33 cellular contexts compared by ENCODE assay signal in the genomic region with DNA sequence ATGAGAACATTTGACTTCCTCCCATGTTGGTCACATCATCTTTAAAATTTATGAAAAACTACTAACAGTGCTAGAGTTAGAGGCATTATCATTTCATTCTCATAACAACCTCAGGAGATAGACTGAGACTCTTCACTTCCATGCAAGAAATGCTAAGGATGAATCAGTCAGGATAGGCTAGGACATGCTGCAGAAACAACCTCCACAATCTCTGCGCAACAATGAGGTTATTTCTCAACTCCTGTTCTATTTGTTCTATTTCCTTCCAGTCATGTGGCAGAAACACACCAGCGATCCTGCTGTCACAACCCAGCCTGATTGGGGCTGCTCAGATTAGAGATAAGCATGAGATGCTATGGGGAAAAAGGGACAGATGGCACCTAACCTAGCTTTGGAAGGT.
"Had no signal": no experiment of that assay in that cellular context is flagged by ENCODE, and none has a peak within 500 bp of the region (broad histone marks: within the 10 kb centered on the region; RNA-seq: fewer than 3 reads in every experiment).

No MANE protein-coding gene starts in this region.

- H3K9me3 Mint-ChIP-seq: activated CD4-positive, alpha-beta memory T cell treated with anti-CD3 and anti-CD28 coated beads, Interleukin-2, amount 10 ng/mL, durations not matched to agents 7 days and 5 days; activated naive CD4-positive, alpha-beta T cell treated with anti-CD3 and anti-CD28 coated beads, Interleukin-2, amount 50 U/mL, for 24 hours; activated naive CD8-positive, alpha-beta T cell treated with anti-CD3 and anti-CD28 coated beads, Interleukin-2, amount 10 ng/mL, durations not matched to agents 7 days and 5 days; activated T-cell treated with anti-CD3 and anti-CD28 coated beads, Interleukin-2, amount 50 U/mL, for 72 hours; activated T-helper 17 cell treated with anti-CD3 and anti-CD28 coated beads, Interleukin-2, amount 50 U/mL, for 72 hours; T-helper 1 cell treated with Interleukin-12 subunit alpha and Interleukin-12 subunit beta and Interleukin-4 antibody, amounts not matched to agents 30 μg/mL and 1 μg/mL, for 36 hours; T-helper 2 cell treated with Interferon-gamma antibody and Interleukin-4, amounts not matched to agents 5 μg/mL and 100 μg/mL, for 36 hours had no signal

- H3K9ac ChIP-seq: SK-N-SH had no signal

- H3K36me3 Mint-ChIP-seq: activated naive CD4-positive, alpha-beta T cell treated with anti-CD3 and anti-CD28 coated beads, Interleukin-2, amount 50 U/mL, for 24 hours; activated naive CD8-positive, alpha-beta T cell treated with anti-CD3 and anti-CD28 coated beads, Interleukin-2, amount 10 ng/mL, durations not matched to agents 7 days and 5 days had no signal

- H3K27ac Mint-ChIP-seq: activated CD4-positive, alpha-beta memory T cell treated with anti-CD3 and anti-CD28 coated beads, Interleukin-2, amount 10 ng/mL, durations not matched to agents 7 days and 5 days; activated naive CD4-positive, alpha-beta T cell treated with anti-CD3 and anti-CD28 coated beads, Interleukin-2, amount 50 U/mL, for 24 hours; activated naive CD8-positive, alpha-beta T cell treated with anti-CD3 and anti-CD28 coated beads, Interleukin-2, amount 10 ng/mL, durations not matched to agents 7 days and 5 days; activated T-cell treated with anti-CD3 and anti-CD28 coated beads, Interleukin-2, amount 50 U/mL, for 72 hours; activated T-helper 17 cell treated with anti-CD3 and anti-CD28 coated beads, Interleukin-2, amount 50 U/mL, for 72 hours; T-helper 1 cell treated with Interleukin-12 subunit alpha and Interleukin-12 subunit beta and Interleukin-4 antibody, amounts not matched to agents 30 μg/mL and 1 μg/mL, for 36 hours; T-helper 2 cell treated with Interferon-gamma antibody and Interleukin-4, amounts not matched to agents 5 μg/mL and 100 μg/mL, for 36 hours had no signal

- FAIRE-seq: TTC549 had no signal

- ATAC-seq: activated T-cell treated with anti-CD3 and anti-CD28 coated beads, Interleukin-2, amount 50 U/mL, for 72 hours; activated T-helper 17 cell treated with anti-CD3 and anti-CD28 coated beads, Interleukin-2, amount 50 U/mL, for 72 hours; Panc1 had no signal

- H3K27ac ChIP-seq: ascending aorta, SJCRH30 had no signal

- DNase-seq: activated CD4-positive, alpha-beta memory T cell treated with anti-CD3 and anti-CD28 coated beads, Interleukin-2, amount 10 ng/mL, durations not matched to agents 7 days and 5 days; activated CD4-positive, alpha-beta T cell treated with anti-CD3 and anti-CD28 coated beads for 1 hour; activated CD4-positive, alpha-beta T cell treated with anti-CD3 and anti-CD28 coated beads for 48 hours; activated CD4-positive, CD25-positive, alpha-beta regulatory T cell; activated CD8-positive, alpha-beta memory T cell treated with anti-CD3 and anti-CD28 coated beads for 24 hours; activated effector memory CD4-positive, alpha-beta T cell treated with anti-CD3 and anti-CD28 coated beads, Interleukin-2, amount 50 U/mL, for 16 hours; activated naive CD4-positive, alpha-beta T cell; activated naive CD8-positive, alpha-beta T cell treated with anti-CD3 and anti-CD28 coated beads, Interleukin-2, amount 10 ng/mL, durations not matched to agents 7 days and 5 days; activated T-cell treated with anti-CD3 and anti-CD28 coated beads, Interleukin-2, amount 50 U/mL, for 1 hour; activated T-cell treated with anti-CD3 and anti-CD28 coated beads, Interleukin-2, amount 50 U/mL, for 72 hours; amygdala; Kasumi-1; KG1; MG63; NCI-H1048; NCI-H1105 treated with DMSO at 0.1 percent for 48 hours; NCI-H1436; NCI-H1694; NCI-H1930; NCI-H2081 treated with DMSO at 0.1 percent for 48 hours; NCI-H510A; NCI-H526 treated with DMSO at 0.1 percent for 48 hours; NCI-H774; SHP77; SJCRH30; SK-N-SH had no signal

- H3K4me3 ChIP-seq: ascending aorta, MG63, SJCRH30 had no signal

- H3K27me3 ChIP-seq: ascending aorta, SJCRH30 had no signal

- H3K4me3 Mint-ChIP-seq: activated CD4-positive, alpha-beta memory T cell treated with anti-CD3 and anti-CD28 coated beads, Interleukin-2, amount 10 ng/mL, durations not matched to agents 7 days and 5 days; activated naive CD4-positive, alpha-beta T cell treated with anti-CD3 and anti-CD28 coated beads, Interleukin-2, amount 50 U/mL, for 24 hours; activated naive CD8-positive, alpha-beta T cell treated with anti-CD3 and anti-CD28 coated beads, Interleukin-2, amount 10 ng/mL, durations not matched to agents 7 days and 5 days; activated T-cell treated with anti-CD3 and anti-CD28 coated beads, Interleukin-2, amount 50 U/mL, for 72 hours; activated T-helper 17 cell treated with anti-CD3 and anti-CD28 coated beads, Interleukin-2, amount 50 U/mL, for 72 hours; T-helper 1 cell treated with Interleukin-12 subunit alpha and Interleukin-12 subunit beta and Interleukin-4 antibody, amounts not matched to agents 30 μg/mL and 1 μg/mL, for 36 hours; T-helper 2 cell treated with Interferon-gamma antibody and Interleukin-4, amounts not matched to agents 5 μg/mL and 100 μg/mL, for 36 hours had no signal

- H3K4me2 ChIP-seq: SK-N-SH had no signal

- H3K9me3 ChIP-seq: ascending aorta, SJCRH30, SK-N-SH had no signal

- H3K36me3 ChIP-seq: ascending aorta, MG63, SJCRH30 had no signal

- H3K4me1 ChIP-seq: SJCRH30 had no signal
